In genomic region chr14:68471029-68471963, GRCh38 we compare ENCODE assay signal across 11 cellular contexts.
DNase-seq lines count a peak whose midpoint lies in the region; ATAC-seq and TF ChIP-seq lines count a peak whose summit lies in the region.
"Had no signal": no experiment of that assay in that cellular context is flagged by ENCODE, and none has a peak within 500 bp of the region (broad histone marks: within the 10 kb centered on the region; RNA-seq: fewer than 3 reads in every experiment).

No MANE protein-coding gene starts in this region.

- peak overlapping the region; percentile 71 for H2BK120ac ChIP-seq in mesenchymal stem cell (ENCODE audit: low read depth, low read length)

- peaks cover 6% of the 10 kb centered on the region for H3K4me1 ChIP-seq in mesenchymal stem cell (ENCODE audit: control insufficient read depth, insufficient read depth, low read depth, low read length)
- H3K4me1 ChIP-seq in sigmoid colon = peaks cover 0 to 29% (median 12%) of the 10 kb centered on the region in 4 donors
- H3K4me1 ChIP-seq in left ventricle myocardium inferior = peaks cover 20% of the 10 kb centered on the region

- H3K36me3 ChIP-seq in mesenchymal stem cell (ENCODE audit: control insufficient read depth in 1 of 2, insufficient read depth in 2 of 2, low read depth in 1 of 2, low read length in 2 of 2) (no peaks in the 10 kb centered on the region), sigmoid colon (no peaks in the 10 kb centered on the region), left ventricle myocardium inferior (no peaks in the 10 kb centered on the region)

- no peak overlapping the region for H2BK5ac ChIP-seq in mesenchymal stem cell (ENCODE audit: low read depth, low read length, poor library complexity, severe bottlenecking)

- peak overlapping the region; percentile 76 for H2BK15ac ChIP-seq in mesenchymal stem cell (ENCODE audit: low read depth, poor library complexity, severe bottlenecking)

- peak overlapping the region; percentile 73 to 92 for H2BK12ac ChIP-seq in mesenchymal stem cell (ENCODE audit: low read length in 2 of 2)

- H3K4ac ChIP-seq in mesenchymal stem cell (ENCODE audit: low read depth in 1 of 2, low read length in 2 of 2) = no peak overlapping the region

- H3K14ac ChIP-seq in mesenchymal stem cell (ENCODE audit: low read length in 2 of 2) = no peak overlapping the region

- H3K9me3 ChIP-seq in mesenchymal stem cell (ENCODE audit: control insufficient read depth, low read length) (no peaks in the 10 kb centered on the region), sigmoid colon (no peaks in the 10 kb centered on the region), left ventricle myocardium inferior (replicated peaks) (no peaks in the 10 kb centered on the region)
- H3K9me3 ChIP-seq: psoas muscle had no signal

- CTCF ChIA-PET in RWPE1 (lab: Yijun Ruan, JAX) (interaction anchor here (0.5 to 0.6 kb wide), 2 partner anchors 161 to 311 kb away, joined by 3 to 7 read pairs; no protein-coding TSS in a partner anchor), T-cell (lab: Charles Lee) (no interaction called here)

- peak; percentile 33 for ATAC-seq in HG02610 (IDR thresholded peaks at IDR 0.05; ENCODE audit: unreplicated experiment)
- no peak for ATAC-seq in T-cell (replicated peaks in 1 of 4)
- ATAC-seq: psoas muscle had no signal

- no peak overlapping the region for H4K91ac ChIP-seq in mesenchymal stem cell (ENCODE audit: low read length)

- H2AK5ac ChIP-seq in mesenchymal stem cell (ENCODE audit: low read length, severe bottlenecking) = peak overlapping the region; percentile 48

- H3K27me3 ChIP-seq in mesenchymal stem cell (ENCODE audit: control insufficient read depth in 1 of 2, insufficient read depth in 1 of 2, low read length in 2 of 2) (peaks cover 0 to 2% of the 10 kb centered on the region in 2 experiments), sigmoid colon (no peaks in the 10 kb centered on the region), left ventricle myocardium inferior (ENCODE audit: low read depth) (no peaks in the 10 kb centered on the region)

- H3K27ac ChIP-seq in RWPE1 (peak overlapping the region; percentile 13; the same call in 1 of the 2 replicates), mesenchymal stem cell (ENCODE audit: low read length, poor library complexity, severe bottlenecking) (no peak overlapping the region), sigmoid colon (no peak overlapping the region), left ventricle myocardium inferior (replicated peaks) (no peak overlapping the region)
- H3K27ac ChIP-seq: C4-2B, psoas muscle had no signal

- no peak for TF ChIP-seq EP300 in sigmoid colon (IDR thresholded peaks at IDR 0.05)

- DNase-seq in ELF-1 (ENCODE audit: low read depth, low spot score) (peak; percentile 68), RWPE1 (ENCODE audit: low spot score) (no peak), mesenchymal stem cell (no peak), sigmoid colon (no peak), T-cell (no peak), left ventricle myocardium inferior (no peak), posterior vena cava (ENCODE audit: low spot score) (no peak)
- DNase-seq: psoas muscle had no signal

- H3K18ac ChIP-seq in mesenchymal stem cell (ENCODE audit: low read depth in 1 of 2, low read length in 2 of 2) = no peak overlapping the region

- H3K36me3 Mint-ChIP-seq in T-cell = peaks cover 6% of the 10 kb centered on the region

- H4K8ac ChIP-seq in mesenchymal stem cell (ENCODE audit: low read length) = peak overlapping the region; percentile 39

- H3K27me3 Mint-ChIP-seq in T-cell = no peaks in the 10 kb centered on the region

- POLR2A ChIA-PET in RWPE1 (lab: Yijun Ruan, JAX; ENCODE audit: low non-redundant PET) (interaction anchor here (0.6 kb wide), 1 partner anchor 322 kb away, joined by 3 read pairs; no protein-coding TSS in a partner anchor), T-cell (lab: Charles Lee) (no interaction called here)

- H3K79me1 ChIP-seq in mesenchymal stem cell (replicated peaks; ENCODE audit: low read length, poor library complexity, severe bottlenecking) = no peaks in the 10 kb centered on the region

- H3K4me3 ChIP-seq in mesenchymal stem cell (ENCODE audit: insufficient read depth in 1 of 2, low read depth in 1 of 2, low read length in 2 of 2) = no peak overlapping the region
- no peak overlapping the region for H3K4me3 ChIP-seq in sigmoid colon
- no peak overlapping the region for H3K4me3 ChIP-seq in left ventricle myocardium inferior
- H3K4me3 ChIP-seq: coronary artery, psoas muscle had no signal

- peak overlapping the region; percentile 49 to 60 for H3K23ac ChIP-seq in mesenchymal stem cell (ENCODE audit: low read length in 2 of 2)

- intact Hi-C loops in sigmoid colon (cut with DNase I) = no loop called here
- intact Hi-C loops in left ventricle myocardium inferior (cut with micrococcal nuclease) = no loop called here
- intact Hi-C loops in posterior vena cava (cut with DNase I) = no loop called here

- no peak overlapping the region for H3K27ac Mint-ChIP-seq in T-cell

- WGBS in mesenchymal stem cell = 80% methylated on average over 10 of the region's 12 CpGs
- 84 to 91% methylated on average over 12 of the region's 12 CpGs for WGBS in sigmoid colon, 2 donors

- no peak overlapping the region for H3K4me3 Mint-ChIP-seq in T-cell

- no peak overlapping the region for H3K4me2 ChIP-seq in mesenchymal stem cell (ENCODE audit: low read length, poor library complexity, severe bottlenecking)

- H3K4me1 Mint-ChIP-seq in T-cell = peaks cover 13 to 29% (median 21%) of the 10 kb centered on the region in 3 donors

- no peaks in the 10 kb centered on the region for H3K9me3 Mint-ChIP-seq in T-cell

- H2AFZ ChIP-seq in mesenchymal stem cell (ENCODE audit: low read depth, low read length) = no peak overlapping the region

- TF ChIP-seq POLR2A in sigmoid colon (IDR thresholded peaks at IDR 0.05) = no peak

- TF ChIP-seq CTCF in RWPE1 (conservative IDR thresholded peaks at IDR 0.05; ENCODE audit: low read depth) (no peak), sigmoid colon (IDR thresholded peaks at IDR 0.05) (no peak), left ventricle myocardium inferior (IDR thresholded peaks at IDR 0.05; ENCODE audit: borderline replicate concordance) (no peak)

- no peak overlapping the region for H3K9ac ChIP-seq in mesenchymal stem cell (ENCODE audit: low read length)
